In the genomic region with DNA sequence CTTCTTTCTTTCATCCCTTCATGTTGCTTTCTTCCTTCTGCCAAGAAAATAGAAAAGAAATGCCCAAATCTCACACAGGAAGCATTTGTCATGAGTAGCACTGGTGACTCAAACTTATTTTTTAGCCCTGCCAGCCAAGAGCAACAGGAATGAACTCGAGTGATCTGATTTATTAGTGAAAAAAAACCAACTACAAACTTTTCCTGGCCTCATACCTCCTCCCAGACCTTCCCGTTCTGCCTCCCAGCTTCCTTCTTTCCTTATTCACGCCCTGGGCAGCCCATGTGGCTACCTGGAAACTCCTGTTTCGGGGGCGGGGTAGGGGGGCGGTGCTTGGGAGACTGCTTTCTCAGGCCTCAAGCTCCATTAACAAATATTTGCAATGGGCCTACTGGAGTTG, we compare ENCODE assay signal across 8 cellular contexts.
DNase-seq lines count a peak whose midpoint lies in the region; TF ChIP-seq lines count a peak whose summit lies in the region.
"Had no signal": no experiment of that assay in that cellular context is flagged by ENCODE, and none has a peak within 500 bp of the region (broad histone marks: within the 10 kb centered on the region; RNA-seq: fewer than 3 reads in every experiment).

No MANE protein-coding gene starts in this region.

- H3K9me3 ChIP-seq in adipocyte (ENCODE audit: control insufficient read depth, low read length) (peaks cover 4% of the 10 kb centered on the region), stomach smooth muscle (ENCODE audit: control insufficient read depth in 2 of 2, low read length in 2 of 2) (no peaks in the 10 kb centered on the region)

- no peak overlapping the region for H3K4me3 ChIP-seq in adipocyte (ENCODE audit: low read length)
- H3K4me3 ChIP-seq in stomach smooth muscle (ENCODE audit: low read length in 2 of 2) = no peak overlapping the region

- DNase-seq in HCEC 1CT (peak; percentile 61), adipocyte (ENCODE audit: low read depth) (peak; percentile 47), hepatic stellate cell (ENCODE audit: low spot score) (peak; percentile 42), GOT3 (lab: John Stamatoyannopoulos, UW) (no peak), HEK293T (ENCODE audit: extremely low spot score) (no peak)
- DNase-seq in stimulated activated CD8-positive, alpha-beta memory T cell treated with anti-CD3 and anti-CD28 coated beads, Interleukin-4, amount 100 ng/mL, for 48 hours = no peak
- DNase-seq: activated CD4-positive, alpha-beta T cell treated with anti-CD3 and anti-CD28 coated beads, Interleukin-2, amount 10 ng/mL, durations not matched to agents 7 days and 5 days had no signal

- H3K36me3 ChIP-seq in adipocyte (ENCODE audit: control insufficient read depth, insufficient read depth, low read length, severe bottlenecking) (no peaks in the 10 kb centered on the region), stomach smooth muscle (ENCODE audit: control insufficient read depth in 2 of 2, insufficient read depth in 2 of 2, low read length in 2 of 2) (no peaks in the 10 kb centered on the region)

- no peaks in the 10 kb centered on the region for H3K27me3 ChIP-seq in adipocyte (replicated peaks; ENCODE audit: control insufficient read depth, insufficient read depth, low read length)
- peaks cover 0 to 6% of the 10 kb centered on the region in 2 donors for H3K27me3 ChIP-seq in stomach smooth muscle (ENCODE audit: control insufficient read depth in 1 of 2, insufficient read depth in 2 of 2, low read length in 2 of 2)

- H3K9ac ChIP-seq in adipocyte (ENCODE audit: low read length) (no peak overlapping the region), stomach smooth muscle (ENCODE audit: low read length in 2 of 2) (no peak overlapping the region)

- H3K4me1 ChIP-seq in adipocyte (ENCODE audit: control insufficient read depth, insufficient read depth, low read length) (peaks cover 26% of the 10 kb centered on the region), stomach smooth muscle (ENCODE audit: control insufficient read depth, insufficient read depth, low read length) (peaks cover 20% of the 10 kb centered on the region)

- POLR2A ChIA-PET in HEK293T (lab: Yijun Ruan, JAX) = no interaction called here

- H3K27ac ChIP-seq in stomach smooth muscle (ENCODE audit: low read length) = peak overlapping the region; percentile 11

- CTCF ChIA-PET in HEK293T (lab: Yijun Ruan, JAX) = no interaction called here

TF ChIP-seq in HEK293T, 16 proteins besides CTCF, POLR2A, EP300 and RAD21:
- TF ChIP-seq CTBP1 (IDR thresholded peaks at IDR 0.05; ENCODE audit: borderline replicate concordance) = no peak
- no peak for TF ChIP-seq SP1 (IDR thresholded peaks at IDR 0.05)
- no peak for TF ChIP-seq ARNT (IDR thresholded peaks at IDR 0.05)
- no peak for TF ChIP-seq FOXA1 (IDR thresholded peaks at IDR 0.05)
- TF ChIP-seq TARDBP (IDR thresholded peaks at IDR 0.05) = no peak
- no peak for TF ChIP-seq SUZ12 (IDR thresholded peaks at IDR 0.05)
- TF ChIP-seq BHLHE40 (IDR thresholded peaks at IDR 0.05; ENCODE audit: borderline replicate concordance) = no peak
- no peak for TF ChIP-seq FOXK2 (IDR thresholded peaks at IDR 0.05)

Comparison
In these comparisons a context has a peak if more than half of its experiments do, and no peak if none do; other contexts are left out.
1. DNase-seq: peak in HCEC 1CT (single experiment), adipocyte (single experiment) and hepatic stellate cell (single experiment); none in stimulated activated CD8-positive, alpha-beta memory T cell treated with anti-CD3 and anti-CD28 coated beads, Interleukin-4, amount 100 ng/mL, for 48 hours (single experiment), GOT3 (single experiment) and HEK293T (single experiment).